ENCODE assay signal across 9 cellular contexts in genomic region chr4:81469774-81470455, GRCh38. TPM values are rescaled to one million over a fixed set of nuclear protein-coding genes. Genes with fewer than 3 reads are reported as not detected.
DNase-seq lines count a peak whose midpoint lies in the region; TF ChIP-seq lines count a peak whose summit lies in the region.
"Had no signal": no experiment of that assay in that cellular context is flagged by ENCODE, and none has a peak within 500 bp of the region (broad histone marks: within the 10 kb centered on the region; RNA-seq: fewer than 3 reads in every experiment).

No MANE protein-coding gene starts in this region.

- no peak for TF ChIP-seq CTCF in lower leg skin (IDR thresholded peaks at IDR 0.05)

- CTCF ChIA-PET in activated CD4-positive, alpha-beta T cell treated with anti-CD3 and anti-CD28 coated beads, Interleukin-2, amount 10 ng/mL, durations not matched to agents 7 days and 5 days (lab: Charles Lee): interaction anchor here (0.6 to 1.5 kb wide), 6 partner anchors 12 to 840 kb away, joined by 3 to 7 read pairs (median 4); no protein-coding TSS in a partner anchor

- H3K27me3 Mint-ChIP-seq in activated CD4-positive, alpha-beta T cell treated with anti-CD3 and anti-CD28 coated beads, Interleukin-2, amount 10 ng/mL, durations not matched to agents 7 days and 5 days: peaks cover 6% of the 10 kb centered on the region

- H3K4me3 ChIP-seq in lower leg skin (ENCODE audit: low read depth, poor library complexity, severe bottlenecking): peak overlapping the region; percentile 94

- H3K36me3 Mint-ChIP-seq in activated CD4-positive, alpha-beta T cell treated with anti-CD3 and anti-CD28 coated beads, Interleukin-2, amount 10 ng/mL, durations not matched to agents 7 days and 5 days (ENCODE audit: low read depth): no peaks in the 10 kb centered on the region

- H3K27ac Mint-ChIP-seq in activated CD4-positive, alpha-beta T cell treated with anti-CD3 and anti-CD28 coated beads, Interleukin-2, amount 10 ng/mL, durations not matched to agents 7 days and 5 days: no peak overlapping the region

- H3K9me3 Mint-ChIP-seq in activated CD4-positive, alpha-beta T cell treated with anti-CD3 and anti-CD28 coated beads, Interleukin-2, amount 10 ng/mL, durations not matched to agents 7 days and 5 days: no peaks in the 10 kb centered on the region

- no peak for TF ChIP-seq POLR2A in lower leg skin (IDR thresholded peaks at IDR 0.05)

- WGBS in lower leg skin, 2 donors: 15 to 16% methylated on average over 7 of the region's 7 CpGs

- DNase-seq in activated CD4-positive, alpha-beta T cell treated with anti-CD3 and anti-CD28 coated beads, Interleukin-2, amount 10 ng/mL, durations not matched to agents 7 days and 5 days: no peak
- no peak for DNase-seq in activated CD4-positive, alpha-beta T cell treated with anti-CD3 and anti-CD28 coated beads for 48 hours
- DNase-seq in lower leg skin (ENCODE audit: low spot score in 2 of 2): no peak
- DNase-seq in NCI-H510A treated with DMSO at 0.1 percent for 48 hours (lab: John Stamatoyannopoulos, UW): no peak
- no peak for DNase-seq in NCI-H2171 (lab: John Stamatoyannopoulos, UW)
- DNase-seq in MV-4-11 (lab: John Stamatoyannopoulos, UW): no peak
- DNase-seq: AML-193 had no signal

- peak overlapping the region; percentile 85 for H3K4me3 Mint-ChIP-seq in activated CD4-positive, alpha-beta T cell treated with anti-CD3 and anti-CD28 coated beads, Interleukin-2, amount 10 ng/mL, durations not matched to agents 7 days and 5 days

- peak overlapping the region; percentile 84 for H3K27ac ChIP-seq in angular gyrus (ENCODE audit: low read depth, low read length)
- peak overlapping the region; percentile 89 for H3K27ac ChIP-seq in temporal lobe (ENCODE audit: low read depth, low read length)

- intact Hi-C loops in lower leg skin (cut with DNase I; ENCODE audit: low total_unique reads): no loop called here

- POLR2A ChIA-PET in activated CD4-positive, alpha-beta T cell treated with anti-CD3 and anti-CD28 coated beads, Interleukin-2, amount 10 ng/mL, durations not matched to agents 7 days and 5 days (lab: Charles Lee): no interaction called here

- peaks cover 27% of the 10 kb centered on the region for H3K4me1 Mint-ChIP-seq in activated CD4-positive, alpha-beta T cell treated with anti-CD3 and anti-CD28 coated beads, Interleukin-2, amount 10 ng/mL, durations not matched to agents 7 days and 5 days

RNA-seq across cellular contexts. Expression of gene RASGEF1B, which starts 1.8 kb away (rescaled TPM):
- total RNA-seq in activated CD4-positive, alpha-beta T cell treated with anti-CD3 and anti-CD28 coated beads, Interleukin-2, amount 10 ng/mL, durations not matched to agents 7 days and 5 days: 1 to 10 TPM; 2.7 TPM
- total RNA-seq in lower leg skin (10 to 100 TPM; 53.7 to 58.2 (median 57.6) TPM), temporal lobe (26.8 TPM)
